14 cellular contexts compared by ENCODE assay signal in genomic region chr15:64216722-64217428, GRCh38. TPM values are rescaled to one million over a fixed set of nuclear protein-coding genes. Genes with fewer than 3 reads are reported as not detected.
DNase-seq lines count a peak whose midpoint lies in the region; ATAC-seq and FAIRE-seq lines count a peak whose summit lies in the region.
"Had no signal": no experiment of that assay in that cellular context is flagged by ENCODE, and none has a peak within 500 bp of the region (broad histone marks: within the 10 kb centered on the region; RNA-seq: fewer than 3 reads in every experiment).

No MANE protein-coding gene starts in this region.

- no peak overlapping the region for H3K27ac ChIP-seq in small intestine (ENCODE audit: low read depth in 1 of 2, low read length in 1 of 2)
- H3K27ac ChIP-seq: A549, SK-N-MC had no signal

- H3K27me3 ChIP-seq in small intestine (ENCODE audit: control insufficient read depth in 2 of 2, insufficient read depth in 2 of 2, low read length in 2 of 2): no peaks in the 10 kb centered on the region

- DNase-seq in NCI-H345 (lab: John Stamatoyannopoulos, UW) (peak; percentile 37), NCI-H345 treated with DMSO at 0.1 percent for 48 hours (lab: John Stamatoyannopoulos, UW; ENCODE audit: unreplicated experiment) (no peak), OCI-M1 (lab: John Stamatoyannopoulos, UW) (peak; percentile 90), globus pallidus (ENCODE audit: low spot score) (peak; percentile 10), small intestine (peak; percentile 55)
- DNase-seq in central memory CD4-positive, alpha-beta T cell: no peak
- no peak for DNase-seq in activated CD4-positive, alpha-beta T cell treated with anti-CD3 and anti-CD28 coated beads, Interleukin-2, amount 50 U/mL, for 4 hours
- DNase-seq: activated CD4-positive, alpha-beta T cell treated with anti-CD3 and anti-CD28 coated beads for 48 hours; immature natural killer cell had no signal

- no peak for ATAC-seq in HG03469 (IDR thresholded peaks at IDR 0.05; ENCODE audit: unreplicated experiment)
- ATAC-seq: stimulated activated memory B cell treated with anti-CD40 and anti-IgM and Interleukin-4, amounts not matched to agents 10 μg/mL and 1 μg/mL and 100 μg/mL, for 72 hours had no signal

- H3K4me3 ChIP-seq in small intestine (ENCODE audit: low read depth in 1 of 2, low read length in 2 of 2): no peak overlapping the region
- H3K4me3 ChIP-seq: A549, SK-N-MC had no signal

- 11 to 43% (median 28%) methylated on average over 2 of the region's 2 CpGs for WGBS in small intestine, 3 donors

- no peaks in the 10 kb centered on the region for H3K36me3 ChIP-seq in small intestine (ENCODE audit: control insufficient read depth in 2 of 2, insufficient read depth in 2 of 2, low read length in 2 of 2)

- no peak for FAIRE-seq in small intestine (lab: Jason Lieb, UNC)
- FAIRE-seq: A549, endometrium had no signal

- H3K4me1 ChIP-seq in small intestine (ENCODE audit: control insufficient read depth in 2 of 2, insufficient read depth in 1 of 2, low read depth in 1 of 2, low read length in 1 of 2): peaks cover 5 to 10% of the 10 kb centered on the region in 2 donors
- H3K4me1 ChIP-seq: A549 had no signal

- H3K9me3 ChIP-seq in small intestine (ENCODE audit: control insufficient read depth, low read depth): no peaks in the 10 kb centered on the region
- H3K9me3 ChIP-seq: A549 had no signal

RNA-seq across cellular contexts. Expression of gene PPIB, which starts 54.1 kb away (rescaled TPM):
- 100 to 1,000 TPM; 248 to 895 (median 288) TPM for polyA plus RNA-seq in small intestine

Comparison
In these comparisons a context has a peak if more than half of its experiments do, and no peak if none do; other contexts are left out.
1. DNase-seq: peak in NCI-H345 (single experiment), OCI-M1 (single experiment), globus pallidus (single experiment) and small intestine (single experiment); none in NCI-H345 treated with DMSO at 0.1 percent for 48 hours (single experiment), central memory CD4-positive, alpha-beta T cell (single experiment) and activated CD4-positive, alpha-beta T cell treated with anti-CD3 and anti-CD28 coated beads, Interleukin-2, amount 50 U/mL, for 4 hours (0 of 2).